In the genomic region with DNA sequence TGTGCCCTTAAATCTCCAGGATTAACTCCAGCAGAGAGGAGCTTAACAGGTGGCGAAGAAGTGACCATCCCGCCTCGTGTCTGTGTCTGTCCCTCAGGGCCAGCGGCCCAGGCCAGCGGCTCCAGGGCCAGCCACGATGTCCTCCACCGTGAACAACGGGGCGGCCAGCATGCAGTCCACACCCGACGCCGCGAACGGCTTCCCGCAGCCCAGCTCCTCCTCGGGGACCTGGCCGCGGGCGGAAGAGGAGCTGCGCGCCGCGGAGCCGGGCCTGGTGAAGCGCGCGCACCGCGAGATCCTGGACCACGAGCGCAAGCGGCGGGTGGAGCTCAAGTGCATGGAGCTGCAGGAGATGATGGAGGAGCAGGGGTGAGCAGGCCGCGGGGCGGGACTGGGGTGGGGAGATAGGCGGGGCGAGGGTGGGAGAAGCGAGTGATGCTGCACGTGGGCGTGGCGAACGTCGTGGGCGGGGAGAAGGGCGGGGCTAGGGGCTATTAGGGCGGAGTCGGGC, we compare ENCODE assay signal across 1 cellular context.
TF ChIP-seq lines count a peak whose summit lies in the region.

No MANE protein-coding gene starts in this region.

TF ChIP-seq in WTC11, 78 proteins besides CTCF, POLR2A, EP300 and RAD21 (continued from another document and continues in another):
- TF ChIP-seq, protein P1, sequence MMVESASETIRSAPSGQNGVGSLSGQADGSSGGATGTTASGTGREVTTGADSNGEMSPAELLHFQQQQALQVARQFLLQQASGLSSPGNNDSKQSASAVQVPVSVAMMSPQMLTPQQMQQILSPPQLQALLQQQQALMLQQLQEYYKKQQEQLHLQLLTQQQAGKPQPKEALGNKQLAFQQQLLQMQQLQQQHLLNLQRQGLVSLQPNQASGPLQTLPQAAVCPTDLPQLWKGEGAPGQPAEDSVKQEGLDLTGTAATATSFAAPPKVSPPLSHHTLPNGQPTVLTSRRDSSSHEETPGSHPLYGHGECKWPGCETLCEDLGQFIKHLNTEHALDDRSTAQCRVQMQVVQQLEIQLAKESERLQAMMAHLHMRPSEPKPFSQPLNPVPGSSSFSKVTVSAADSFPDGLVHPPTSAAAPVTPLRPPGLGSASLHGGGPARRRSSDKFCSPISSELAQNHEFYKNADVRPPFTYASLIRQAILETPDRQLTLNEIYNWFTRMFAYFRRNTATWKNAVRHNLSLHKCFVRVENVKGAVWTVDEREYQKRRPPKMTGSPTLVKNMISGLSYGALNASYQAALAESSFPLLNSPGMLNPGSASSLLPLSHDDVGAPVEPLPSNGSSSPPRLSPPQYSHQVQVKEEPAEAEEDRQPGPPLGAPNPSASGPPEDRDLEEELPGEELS (CRISPR knock-in tag; IDR thresholded peaks at IDR 0.05) = peak; percentile 83
- peak; percentile 72 for TF ChIP-seq SP1 (CRISPR knock-in tag; conservative IDR thresholded peaks at IDR 0.05)
- no peak for TF ChIP-seq SMAD4 (CRISPR knock-in tag; IDR thresholded peaks at IDR 0.05)
- TF ChIP-seq, protein P2, sequence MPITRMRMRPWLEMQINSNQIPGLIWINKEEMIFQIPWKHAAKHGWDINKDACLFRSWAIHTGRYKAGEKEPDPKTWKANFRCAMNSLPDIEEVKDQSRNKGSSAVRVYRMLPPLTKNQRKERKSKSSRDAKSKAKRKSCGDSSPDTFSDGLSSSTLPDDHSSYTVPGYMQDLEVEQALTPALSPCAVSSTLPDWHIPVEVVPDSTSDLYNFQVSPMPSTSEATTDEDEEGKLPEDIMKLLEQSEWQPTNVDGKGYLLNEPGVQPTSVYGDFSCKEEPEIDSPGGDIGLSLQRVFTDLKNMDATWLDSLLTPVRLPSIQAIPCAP (CRISPR knock-in tag; IDR thresholded peaks at IDR 0.05) = no peak
- TF ChIP-seq, protein P3, sequence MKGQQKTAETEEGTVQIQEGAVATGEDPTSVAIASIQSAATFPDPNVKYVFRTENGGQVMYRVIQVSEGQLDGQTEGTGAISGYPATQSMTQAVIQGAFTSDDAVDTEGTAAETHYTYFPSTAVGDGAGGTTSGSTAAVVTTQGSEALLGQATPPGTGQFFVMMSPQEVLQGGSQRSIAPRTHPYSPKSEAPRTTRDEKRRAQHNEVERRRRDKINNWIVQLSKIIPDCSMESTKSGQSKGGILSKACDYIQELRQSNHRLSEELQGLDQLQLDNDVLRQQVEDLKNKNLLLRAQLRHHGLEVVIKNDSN (CRISPR knock-in tag; IDR thresholded peaks at IDR 0.05) = no peak
- TF ChIP-seq, protein P4, sequence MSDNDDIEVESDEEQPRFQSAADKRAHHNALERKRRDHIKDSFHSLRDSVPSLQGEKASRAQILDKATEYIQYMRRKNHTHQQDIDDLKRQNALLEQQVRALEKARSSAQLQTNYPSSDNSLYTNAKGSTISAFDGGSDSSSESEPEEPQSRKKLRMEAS (CRISPR knock-in tag; IDR thresholded peaks at IDR 0.05) = peak; percentile 77
- TF ChIP-seq, protein P5, sequence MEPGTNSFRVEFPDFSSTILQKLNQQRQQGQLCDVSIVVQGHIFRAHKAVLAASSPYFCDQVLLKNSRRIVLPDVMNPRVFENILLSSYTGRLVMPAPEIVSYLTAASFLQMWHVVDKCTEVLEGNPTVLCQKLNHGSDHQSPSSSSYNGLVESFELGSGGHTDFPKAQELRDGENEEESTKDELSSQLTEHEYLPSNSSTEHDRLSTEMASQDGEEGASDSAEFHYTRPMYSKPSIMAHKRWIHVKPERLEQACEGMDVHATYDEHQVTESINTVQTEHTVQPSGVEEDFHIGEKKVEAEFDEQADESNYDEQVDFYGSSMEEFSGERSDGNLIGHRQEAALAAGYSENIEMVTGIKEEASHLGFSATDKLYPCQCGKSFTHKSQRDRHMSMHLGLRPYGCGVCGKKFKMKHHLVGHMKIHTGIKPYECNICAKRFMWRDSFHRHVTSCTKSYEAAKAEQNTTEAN (CRISPR knock-in tag; IDR thresholded peaks at IDR 0.05) = no peak; the same call in 1 of the 2 replicates
- TF ChIP-seq ZNF416 (CRISPR knock-in tag; IDR thresholded peaks at IDR 0.05) = no peak
- TF ChIP-seq, protein P6, sequence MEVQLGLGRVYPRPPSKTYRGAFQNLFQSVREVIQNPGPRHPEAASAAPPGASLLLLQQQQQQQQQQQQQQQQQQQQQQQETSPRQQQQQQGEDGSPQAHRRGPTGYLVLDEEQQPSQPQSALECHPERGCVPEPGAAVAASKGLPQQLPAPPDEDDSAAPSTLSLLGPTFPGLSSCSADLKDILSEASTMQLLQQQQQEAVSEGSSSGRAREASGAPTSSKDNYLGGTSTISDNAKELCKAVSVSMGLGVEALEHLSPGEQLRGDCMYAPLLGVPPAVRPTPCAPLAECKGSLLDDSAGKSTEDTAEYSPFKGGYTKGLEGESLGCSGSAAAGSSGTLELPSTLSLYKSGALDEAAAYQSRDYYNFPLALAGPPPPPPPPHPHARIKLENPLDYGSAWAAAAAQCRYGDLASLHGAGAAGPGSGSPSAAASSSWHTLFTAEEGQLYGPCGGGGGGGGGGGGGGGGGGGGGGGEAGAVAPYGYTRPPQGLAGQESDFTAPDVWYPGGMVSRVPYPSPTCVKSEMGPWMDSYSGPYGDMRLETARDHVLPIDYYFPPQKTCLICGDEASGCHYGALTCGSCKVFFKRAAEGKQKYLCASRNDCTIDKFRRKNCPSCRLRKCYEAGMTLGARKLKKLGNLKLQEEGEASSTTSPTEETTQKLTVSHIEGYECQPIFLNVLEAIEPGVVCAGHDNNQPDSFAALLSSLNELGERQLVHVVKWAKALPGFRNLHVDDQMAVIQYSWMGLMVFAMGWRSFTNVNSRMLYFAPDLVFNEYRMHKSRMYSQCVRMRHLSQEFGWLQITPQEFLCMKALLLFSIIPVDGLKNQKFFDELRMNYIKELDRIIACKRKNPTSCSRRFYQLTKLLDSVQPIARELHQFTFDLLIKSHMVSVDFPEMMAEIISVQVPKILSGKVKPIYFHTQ (CRISPR knock-in tag; IDR thresholded peaks at IDR 0.05) = no peak
- TF ChIP-seq ZNF263 (CRISPR knock-in tag; IDR thresholded peaks at IDR 0.05; ENCODE audit: low read depth) = no peak
- TF ChIP-seq, protein P7, sequence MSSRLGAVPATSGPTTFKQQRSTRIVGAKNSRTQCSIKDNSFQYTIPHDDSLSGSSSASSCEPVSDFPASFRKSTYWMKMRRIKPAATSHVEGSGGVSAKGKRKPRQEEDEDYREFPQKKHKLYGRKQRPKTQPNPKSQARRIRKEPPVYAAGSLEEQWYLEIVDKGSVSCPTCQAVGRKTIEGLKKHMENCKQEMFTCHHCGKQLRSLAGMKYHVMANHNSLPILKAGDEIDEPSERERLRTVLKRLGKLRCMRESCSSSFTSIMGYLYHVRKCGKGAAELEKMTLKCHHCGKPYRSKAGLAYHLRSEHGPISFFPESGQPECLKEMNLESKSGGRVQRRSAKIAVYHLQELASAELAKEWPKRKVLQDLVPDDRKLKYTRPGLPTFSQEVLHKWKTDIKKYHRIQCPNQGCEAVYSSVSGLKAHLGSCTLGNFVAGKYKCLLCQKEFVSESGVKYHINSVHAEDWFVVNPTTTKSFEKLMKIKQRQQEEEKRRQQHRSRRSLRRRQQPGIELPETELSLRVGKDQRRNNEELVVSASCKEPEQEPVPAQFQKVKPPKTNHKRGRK (CRISPR knock-in tag; IDR thresholded peaks at IDR 0.05; ENCODE audit: borderline replicate concordance) = no peak
- TF ChIP-seq ZNF232 (CRISPR knock-in tag; IDR thresholded peaks at IDR 0.05) = 0 out of 2 replicates have a peak, but pooled peaks have one; percentile 74
- no peak for TF ChIP-seq NR3C1 (CRISPR knock-in tag; conservative IDR thresholded peaks at IDR 0.05; ENCODE audit: low read depth)
- no peak for TF ChIP-seq CREM (CRISPR knock-in tag; IDR thresholded peaks at IDR 0.05)
- TF ChIP-seq NR1H2 (CRISPR knock-in tag; IDR thresholded peaks at IDR 0.05) = no peak
- no peak for TF ChIP-seq JAZF1 (CRISPR knock-in tag; IDR thresholded peaks at IDR 0.05)
- TF ChIP-seq TP53 (CRISPR knock-in tag; IDR thresholded peaks at IDR 0.05) = peak; percentile 68; the same call in 1 of the 2 replicates
- TF ChIP-seq SOX15 (CRISPR knock-in tag; IDR thresholded peaks at IDR 0.05) = no peak
- TF ChIP-seq ZNF671 (CRISPR knock-in tag; IDR thresholded peaks at IDR 0.05) = no peak
- TF ChIP-seq FOXP1 (CRISPR knock-in tag; IDR thresholded peaks at IDR 0.05; ENCODE audit: borderline replicate concordance) = peak; percentile 68; the same call in 1 of the 2 replicates
- TF ChIP-seq, protein P8, sequence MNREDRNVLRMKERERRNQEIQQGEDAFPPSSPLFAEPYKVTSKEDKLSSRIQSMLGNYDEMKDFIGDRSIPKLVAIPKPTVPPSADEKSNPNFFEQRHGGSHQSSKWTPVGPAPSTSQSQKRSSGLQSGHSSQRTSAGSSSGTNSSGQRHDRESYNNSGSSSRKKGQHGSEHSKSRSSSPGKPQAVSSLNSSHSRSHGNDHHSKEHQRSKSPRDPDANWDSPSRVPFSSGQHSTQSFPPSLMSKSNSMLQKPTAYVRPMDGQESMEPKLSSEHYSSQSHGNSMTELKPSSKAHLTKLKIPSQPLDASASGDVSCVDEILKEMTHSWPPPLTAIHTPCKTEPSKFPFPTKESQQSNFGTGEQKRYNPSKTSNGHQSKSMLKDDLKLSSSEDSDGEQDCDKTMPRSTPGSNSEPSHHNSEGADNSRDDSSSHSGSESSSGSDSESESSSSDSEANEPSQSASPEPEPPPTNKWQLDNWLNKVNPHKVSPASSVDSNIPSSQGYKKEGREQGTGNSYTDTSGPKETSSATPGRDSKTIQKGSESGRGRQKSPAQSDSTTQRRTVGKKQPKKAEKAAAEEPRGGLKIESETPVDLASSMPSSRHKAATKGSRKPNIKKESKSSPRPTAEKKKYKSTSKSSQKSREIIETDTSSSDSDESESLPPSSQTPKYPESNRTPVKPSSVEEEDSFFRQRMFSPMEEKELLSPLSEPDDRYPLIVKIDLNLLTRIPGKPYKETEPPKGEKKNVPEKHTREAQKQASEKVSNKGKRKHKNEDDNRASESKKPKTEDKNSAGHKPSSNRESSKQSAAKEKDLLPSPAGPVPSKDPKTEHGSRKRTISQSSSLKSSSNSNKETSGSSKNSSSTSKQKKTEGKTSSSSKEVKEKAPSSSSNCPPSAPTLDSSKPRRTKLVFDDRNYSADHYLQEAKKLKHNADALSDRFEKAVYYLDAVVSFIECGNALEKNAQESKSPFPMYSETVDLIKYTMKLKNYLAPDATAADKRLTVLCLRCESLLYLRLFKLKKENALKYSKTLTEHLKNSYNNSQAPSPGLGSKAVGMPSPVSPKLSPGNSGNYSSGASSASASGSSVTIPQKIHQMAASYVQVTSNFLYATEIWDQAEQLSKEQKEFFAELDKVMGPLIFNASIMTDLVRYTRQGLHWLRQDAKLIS (CRISPR knock-in tag; IDR thresholded peaks at IDR 0.05; ENCODE audit: borderline replicate concordance) = no peak
- TF ChIP-seq MYBL2 (CRISPR knock-in tag; IDR thresholded peaks at IDR 0.05) = no peak
- TF ChIP-seq ETV6 (CRISPR knock-in tag; IDR thresholded peaks at IDR 0.05) = peak; percentile 71; the same call in 1 of the 2 replicates
- no peak for TF ChIP-seq ESRRA (CRISPR knock-in tag; IDR thresholded peaks at IDR 0.05; ENCODE audit: borderline replicate concordance)
- TF ChIP-seq, protein P9, sequence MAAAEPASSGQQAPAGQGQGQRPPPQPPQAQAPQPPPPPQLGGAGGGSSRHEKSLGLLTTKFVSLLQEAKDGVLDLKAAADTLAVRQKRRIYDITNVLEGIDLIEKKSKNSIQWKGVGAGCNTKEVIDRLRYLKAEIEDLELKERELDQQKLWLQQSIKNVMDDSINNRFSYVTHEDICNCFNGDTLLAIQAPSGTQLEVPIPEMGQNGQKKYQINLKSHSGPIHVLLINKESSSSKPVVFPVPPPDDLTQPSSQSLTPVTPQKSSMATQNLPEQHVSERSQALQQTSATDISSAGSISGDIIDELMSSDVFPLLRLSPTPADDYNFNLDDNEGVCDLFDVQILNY (CRISPR knock-in tag; IDR thresholded peaks at IDR 0.05) = no peak
- no peak for TF ChIP-seq KAT7 (CRISPR knock-in tag; IDR thresholded peaks at IDR 0.05; ENCODE audit: borderline replicate concordance)
- TF ChIP-seq ZNF219 (CRISPR knock-in tag; IDR thresholded peaks at IDR 0.05; ENCODE audit: borderline replicate concordance) = no peak
- TF ChIP-seq, protein P10, sequence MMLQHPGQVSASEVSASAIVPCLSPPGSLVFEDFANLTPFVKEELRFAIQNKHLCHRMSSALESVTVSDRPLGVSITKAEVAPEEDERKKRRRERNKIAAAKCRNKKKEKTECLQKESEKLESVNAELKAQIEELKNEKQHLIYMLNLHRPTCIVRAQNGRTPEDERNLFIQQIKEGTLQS (CRISPR knock-in tag; conservative IDR thresholded peaks at IDR 0.05) = no peak
- TF ChIP-seq, protein P11, sequence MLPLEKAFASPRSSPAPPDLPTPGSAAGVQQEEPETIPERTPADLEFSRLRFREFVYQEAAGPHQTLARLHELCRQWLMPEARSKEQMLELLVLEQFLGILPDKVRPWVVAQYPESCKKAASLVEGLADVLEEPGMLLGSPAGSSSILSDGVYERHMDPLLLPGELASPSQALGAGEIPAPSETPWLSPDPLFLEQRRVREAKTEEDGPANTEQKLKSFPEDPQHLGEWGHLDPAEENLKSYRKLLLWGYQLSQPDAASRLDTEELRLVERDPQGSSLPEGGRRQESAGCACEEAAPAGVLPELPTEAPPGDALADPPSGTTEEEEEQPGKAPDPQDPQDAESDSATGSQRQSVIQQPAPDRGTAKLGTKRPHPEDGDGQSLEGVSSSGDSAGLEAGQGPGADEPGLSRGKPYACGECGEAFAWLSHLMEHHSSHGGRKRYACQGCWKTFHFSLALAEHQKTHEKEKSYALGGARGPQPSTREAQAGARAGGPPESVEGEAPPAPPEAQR (CRISPR knock-in tag; IDR thresholded peaks at IDR 0.05) = no peak
- TF ChIP-seq CREB1 (CRISPR knock-in tag; IDR thresholded peaks at IDR 0.05) = 0 out of 2 replicates have a peak, but pooled peaks have one; percentile 23
- 0 out of 2 replicates have a peak, but pooled peaks have one; percentile 39 for TF ChIP-seq SMAD3 (CRISPR knock-in tag; IDR thresholded peaks at IDR 0.05; ENCODE audit: borderline replicate concordance)
- TF ChIP-seq GABPB1 (CRISPR knock-in tag; IDR thresholded peaks at IDR 0.05) = no peak
- no peak for TF ChIP-seq IRF2 (CRISPR knock-in tag; IDR thresholded peaks at IDR 0.05; ENCODE audit: borderline replicate concordance, low read depth)
- TF ChIP-seq NFE2L1 (CRISPR knock-in tag; IDR thresholded peaks at IDR 0.05) = no peak
- TF ChIP-seq, protein P12, sequence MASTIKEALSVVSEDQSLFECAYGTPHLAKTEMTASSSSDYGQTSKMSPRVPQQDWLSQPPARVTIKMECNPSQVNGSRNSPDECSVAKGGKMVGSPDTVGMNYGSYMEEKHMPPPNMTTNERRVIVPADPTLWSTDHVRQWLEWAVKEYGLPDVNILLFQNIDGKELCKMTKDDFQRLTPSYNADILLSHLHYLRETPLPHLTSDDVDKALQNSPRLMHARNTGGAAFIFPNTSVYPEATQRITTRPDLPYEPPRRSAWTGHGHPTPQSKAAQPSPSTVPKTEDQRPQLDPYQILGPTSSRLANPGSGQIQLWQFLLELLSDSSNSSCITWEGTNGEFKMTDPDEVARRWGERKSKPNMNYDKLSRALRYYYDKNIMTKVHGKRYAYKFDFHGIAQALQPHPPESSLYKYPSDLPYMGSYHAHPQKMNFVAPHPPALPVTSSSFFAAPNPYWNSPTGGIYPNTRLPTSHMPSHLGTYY (CRISPR knock-in tag; IDR thresholded peaks at IDR 0.05) = no peak
- TF ChIP-seq ELF4 (CRISPR knock-in tag; IDR thresholded peaks at IDR 0.05; ENCODE audit: low read depth) = no peak
